8 cellular contexts compared by ENCODE assay signal in the genomic region with DNA sequence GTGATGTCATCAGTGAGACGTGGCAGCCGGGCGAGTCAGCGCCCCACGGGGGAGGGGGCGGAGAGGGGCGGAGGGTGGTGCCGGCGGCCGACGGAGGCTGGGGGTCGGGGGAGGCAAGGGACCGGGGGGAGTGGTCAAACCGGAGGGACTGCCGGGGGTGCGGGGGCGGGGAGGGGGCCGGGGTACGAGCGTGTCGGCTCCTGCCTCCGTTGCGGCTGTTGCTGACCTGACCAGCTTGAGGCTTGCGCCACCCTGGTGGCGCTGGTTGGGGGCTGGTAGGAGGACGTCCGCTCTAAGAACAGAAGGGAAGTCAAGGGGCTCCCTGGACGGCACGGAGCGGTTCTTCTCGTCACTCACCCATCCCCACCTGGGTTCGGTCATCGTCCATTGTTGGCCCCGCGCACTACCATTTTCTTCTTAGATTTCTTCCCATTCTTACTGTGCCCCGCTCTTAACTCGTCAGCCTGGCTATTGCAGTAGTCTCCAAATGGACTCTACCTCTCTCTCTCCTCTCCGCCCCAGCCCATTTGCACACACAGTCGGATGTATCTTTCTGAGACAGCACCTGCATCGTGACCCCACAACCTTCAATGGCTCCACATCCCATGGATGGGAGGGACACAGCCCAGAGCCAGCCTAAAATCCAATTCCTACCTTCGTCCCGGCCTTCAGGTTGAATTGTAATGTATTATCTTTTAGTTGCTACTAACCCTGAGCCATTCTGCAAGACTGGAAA. TPM values are rescaled to one million over a fixed set of nuclear protein-coding genes. Genes with fewer than 3 reads are reported as not detected.
DNase-seq lines count a peak whose midpoint lies in the region; ATAC-seq and TF ChIP-seq lines count a peak whose summit lies in the region.

No MANE protein-coding gene starts in this region.

- no peak for ATAC-seq in CD4-positive, alpha-beta T cell (ENCODE audit: poor library complexity)
- peak; percentile 25 for ATAC-seq in HG03196 (IDR thresholded peaks at IDR 0.05; ENCODE audit: unreplicated experiment)
- ATAC-seq in SK-N-SH treated with all-trans-retinoic acid at 6 μM for 48 hours: peak; percentile 63
- ATAC-seq in esophagus mucosa: peak; percentile 22

- H3K4me1 Mint-ChIP-seq in CD4-positive, alpha-beta T cell (ENCODE audit: low read depth): peaks cover 43% of the 10 kb centered on the region

- no peaks in the 10 kb centered on the region for H3K36me3 ChIP-seq in neuronal stem cell (replicated peaks in 1 of 2; ENCODE audit: control insufficient read depth in 2 of 2, insufficient read depth in 2 of 2, low read length in 2 of 2)

- H3K9me3 ChIP-seq in CD4-positive, alpha-beta T cell (ENCODE audit: control insufficient read depth, low read length): no peaks in the 10 kb centered on the region
- H3K9me3 ChIP-seq in neuronal stem cell (replicated peaks in 1 of 2; ENCODE audit: control insufficient read depth in 2 of 2, insufficient read depth in 1 of 2, low read depth in 1 of 2, low read length in 2 of 2): no peaks in the 10 kb centered on the region

- H3K27ac ChIP-seq in CD4-positive, alpha-beta T cell (ENCODE audit: low read depth, low read length): peak overlapping the region; percentile 38
- H3K27ac ChIP-seq in neuronal stem cell (replicated peaks; ENCODE audit: low read length): peak overlapping the region; percentile 91

- H3K18ac ChIP-seq in neuronal stem cell (ENCODE audit: low read length): peak overlapping the region; percentile 70

- POLR2A ChIA-PET in CD4-positive, alpha-beta T cell (lab: Charles Lee): interaction anchor here (0.5 to 3.7 kb wide), 31 partner anchors 11 to 1542 kb away, joined by 3 to 119 read pairs (median 6); a partner anchor contains a TSS

- peaks cover 3% of the 10 kb centered on the region for H3K79me1 ChIP-seq in neuronal stem cell (ENCODE audit: low read depth, low read length)

- peak overlapping the region; percentile 100 for H3K4me3 Mint-ChIP-seq in CD4-positive, alpha-beta T cell

- H3K14ac ChIP-seq in neuronal stem cell (ENCODE audit: low read length): no peak overlapping the region

- CTCF ChIA-PET in CD4-positive, alpha-beta T cell (lab: Charles Lee): interaction anchor here (0.8 to 2.4 kb wide), 12 partner anchors 9 to 484 kb away, joined by 3 to 15 read pairs (median 4); a partner anchor contains a TSS

- H3K23ac ChIP-seq in neuronal stem cell (ENCODE audit: low read depth, low read length, poor library complexity): peak overlapping the region; percentile 98

- peak overlapping the region; percentile 48 for H3K4me2 ChIP-seq in neuronal stem cell (ENCODE audit: insufficient read depth, low read length, poor library complexity, severe bottlenecking)

- no peak overlapping the region for H2AK5ac ChIP-seq in neuronal stem cell (ENCODE audit: low read depth, low read length)

- H3K36me3 Mint-ChIP-seq in CD4-positive, alpha-beta T cell (ENCODE audit: low read depth): peaks cover 23% of the 10 kb centered on the region

- no peak for TF ChIP-seq CTCF in CD4-positive, alpha-beta T cell (IDR thresholded peaks at IDR 0.05)

- H3K27ac Mint-ChIP-seq in CD4-positive, alpha-beta T cell: peak overlapping the region; percentile 98

- H3K9ac ChIP-seq in neuronal stem cell (ENCODE audit: low read depth, low read length, poor library complexity): peak overlapping the region; percentile 72

- H3K4me1 ChIP-seq in neuronal stem cell (ENCODE audit: control insufficient read depth in 2 of 2, insufficient read depth in 1 of 2, low read depth in 1 of 2, low read length in 2 of 2): peaks cover 4 to 6% of the 10 kb centered on the region in 2 donors

- H2BK120ac ChIP-seq in neuronal stem cell (ENCODE audit: low read depth, low read length): no peak overlapping the region

- H3K27me3 ChIP-seq in CD4-positive, alpha-beta T cell (ENCODE audit: control insufficient read depth, insufficient read depth, low read length): no peaks in the 10 kb centered on the region
- H3K27me3 ChIP-seq in neuronal stem cell (ENCODE audit: control insufficient read depth in 3 of 3, insufficient read depth in 3 of 3, low read depth in 1 of 3, low read length in 3 of 3): no peaks in the 10 kb centered on the region

- no peak overlapping the region for H3K4ac ChIP-seq in neuronal stem cell (ENCODE audit: low read length)

- H2BK15ac ChIP-seq in neuronal stem cell (ENCODE audit: low read length): no peak overlapping the region

- no CpG with 5 or more reads among the region's 42 CpGs for WGBS in neuronal stem cell (ENCODE audit: extremely low coverage in 2 of 2, insufficient read length in 2 of 2, insufficient replicate concordance in 1 of 2), 2 donors

- peak overlapping the region; percentile 87 for H2AFZ ChIP-seq in neuronal stem cell (ENCODE audit: low read length)

- peak overlapping the region; percentile 49 to 85 for H3K4me3 ChIP-seq in neuronal stem cell (ENCODE audit: low read length in 2 of 2)

- intact Hi-C loops in CD4-positive, alpha-beta T cell (cut with DNase I, micrococcal nuclease): loop anchor here (2.0 to 5.0 kb wide), 5 partner anchors 74 to 603 kb away; a partner anchor contains a TSS

- no peak overlapping the region for H4K91ac ChIP-seq in neuronal stem cell (ENCODE audit: low read depth, low read length, poor library complexity)

- peak; percentile 24 for TF ChIP-seq POLR2A in GM19193 (IDR thresholded peaks at IDR 0.05; ENCODE audit: extremely low read depth, insufficient read depth, insufficient read length)

- H2BK12ac ChIP-seq in neuronal stem cell (ENCODE audit: low read length): no peak overlapping the region

- H4K8ac ChIP-seq in neuronal stem cell (ENCODE audit: low read depth, low read length): no peak overlapping the region

- no peaks in the 10 kb centered on the region for H3K27me3 Mint-ChIP-seq in CD4-positive, alpha-beta T cell

- H3K9me3 Mint-ChIP-seq in CD4-positive, alpha-beta T cell: no peaks in the 10 kb centered on the region

- no peak for DNase-seq in CD4-positive, alpha-beta T cell
- DNase-seq in neuronal stem cell (ENCODE audit: low spot score): no peak
- no peak for DNase-seq in GM19238 (ENCODE audit: insufficient read length, low spot score)
- no peak for DNase-seq in NCI-H1694 (lab: John Stamatoyannopoulos, UW)

- no peak overlapping the region for H2BK5ac ChIP-seq in neuronal stem cell (ENCODE audit: low read length)

TF ChIP-seq in SK-N-SH treated with all-trans-retinoic acid at 6 μM for 48 hours, 23 proteins besides CTCF, POLR2A, EP300 and RAD21:
- TF ChIP-seq ESRRG (CRISPR knock-in tag; IDR thresholded peaks at IDR 0.05) (no peak), GLIS3 (CRISPR knock-in tag; IDR thresholded peaks at IDR 0.05) (0 out of 2 replicates have a peak, but pooled peaks have one; percentile 22), ZNF70 (CRISPR knock-in tag; IDR thresholded peaks at IDR 0.05) (no peak), ZFP3 (CRISPR knock-in tag; IDR thresholded peaks at IDR 0.05) (peak; percentile 29; the same call in 1 of the 2 replicates), ARNTL (CRISPR knock-in tag; IDR thresholded peaks at IDR 0.05; ENCODE audit: borderline replicate concordance, low read depth) (no peak), TOX (CRISPR knock-in tag; IDR thresholded peaks at IDR 0.05; ENCODE audit: borderline replicate concordance) (no peak), CSDC2 (CRISPR knock-in tag; IDR thresholded peaks at IDR 0.05) (0 out of 2 replicates have a peak, but pooled peaks have one; percentile 23)
- TF ChIP-seq, protein P1, sequence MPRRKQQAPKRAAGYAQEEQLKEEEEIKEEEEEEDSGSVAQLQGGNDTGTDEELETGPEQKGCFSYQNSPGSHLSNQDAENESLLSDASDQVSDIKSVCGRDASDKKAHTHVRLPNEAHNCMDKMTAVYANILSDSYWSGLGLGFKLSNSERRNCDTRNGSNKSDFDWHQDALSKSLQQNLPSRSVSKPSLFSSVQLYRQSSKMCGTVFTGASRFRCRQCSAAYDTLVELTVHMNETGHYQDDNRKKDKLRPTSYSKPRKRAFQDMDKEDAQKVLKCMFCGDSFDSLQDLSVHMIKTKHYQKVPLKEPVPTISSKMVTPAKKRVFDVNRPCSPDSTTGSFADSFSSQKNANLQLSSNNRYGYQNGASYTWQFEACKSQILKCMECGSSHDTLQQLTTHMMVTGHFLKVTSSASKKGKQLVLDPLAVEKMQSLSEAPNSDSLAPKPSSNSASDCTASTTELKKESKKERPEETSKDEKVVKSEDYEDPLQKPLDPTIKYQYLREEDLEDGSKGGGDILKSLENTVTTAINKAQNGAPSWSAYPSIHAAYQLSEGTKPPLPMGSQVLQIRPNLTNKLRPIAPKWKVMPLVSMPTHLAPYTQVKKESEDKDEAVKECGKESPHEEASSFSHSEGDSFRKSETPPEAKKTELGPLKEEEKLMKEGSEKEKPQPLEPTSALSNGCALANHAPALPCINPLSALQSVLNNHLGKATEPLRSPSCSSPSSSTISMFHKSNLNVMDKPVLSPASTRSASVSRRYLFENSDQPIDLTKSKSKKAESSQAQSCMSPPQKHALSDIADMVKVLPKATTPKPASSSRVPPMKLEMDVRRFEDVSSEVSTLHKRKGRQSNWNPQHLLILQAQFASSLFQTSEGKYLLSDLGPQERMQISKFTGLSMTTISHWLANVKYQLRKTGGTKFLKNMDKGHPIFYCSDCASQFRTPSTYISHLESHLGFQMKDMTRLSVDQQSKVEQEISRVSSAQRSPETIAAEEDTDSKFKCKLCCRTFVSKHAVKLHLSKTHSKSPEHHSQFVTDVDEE (CRISPR knock-in tag; IDR thresholded peaks at IDR 0.05): 0 out of 2 replicates have a peak, but pooled peaks have one; percentile 42

RNA-seq across cellular contexts. Expression of a gene that starts 0.7 kb away (rescaled TPM):
- 10 to 100 TPM; 85.3 to 87.6 TPM for total RNA-seq in CD4-positive, alpha-beta T cell
- 113 TPM for total RNA-seq in esophagus mucosa
- 146 TPM for polyA plus RNA-seq in neuronal stem cell (2013, experiment 1 of 2)
- polyA plus RNA-seq in neuronal stem cell (2013, experiment 2 of 2): 149 TPM
